In the genomic region with DNA sequence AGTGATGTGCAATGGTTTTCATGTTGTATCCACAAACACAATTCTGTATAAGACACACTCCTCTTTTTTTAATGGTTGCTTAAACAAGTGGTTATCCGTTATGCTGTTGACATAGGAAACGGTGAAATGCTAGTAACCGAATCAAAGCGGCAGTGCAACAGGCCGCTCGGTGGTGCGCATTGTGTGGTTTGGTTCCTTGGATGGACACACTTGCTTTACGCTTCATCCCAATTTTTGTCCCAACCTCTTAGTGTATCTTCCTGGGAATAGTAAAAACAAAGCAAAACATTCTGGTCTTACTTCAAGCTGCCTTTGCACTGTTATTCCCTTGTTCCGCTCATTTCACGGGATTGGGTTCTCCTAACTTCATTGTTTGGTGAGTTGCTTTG, we compare ENCODE assay signal across 9 cellular contexts. TPM values are rescaled to one million over a fixed set of nuclear protein-coding genes. Genes with fewer than 3 reads are reported as not detected.
A peak's percentile ranks its signal among the peaks of the same experiment; 100 is the strongest.
DNase-seq lines count a peak whose midpoint lies in the region; ATAC-seq, FAIRE-seq and TF ChIP-seq lines count a peak whose summit lies in the region.
"Had no signal": no experiment of that assay in that cellular context is flagged by ENCODE, and none has a peak within 500 bp of the region (broad histone marks: within the 10 kb centered on the region; RNA-seq: fewer than 3 reads in every experiment).

No MANE protein-coding gene starts in this region.

- H3K27ac ChIP-seq in heart left ventricle: peak overlapping the region in 3 of 12 donors; percentile 29 to 89 (median 36)
- H3K27ac ChIP-seq in K562 (ENCODE audit: extremely low read depth, low read depth, low read length): no peak overlapping the region
- peak overlapping the region in 1 of 2 donors; percentile 91 for H3K27ac ChIP-seq in lung (ENCODE audit: low read depth in 1 of 2, low read length in 1 of 2)
- H3K27ac ChIP-seq in upper lobe of left lung: peak overlapping the region; percentile 81 to 85 (median 84)

- TF ChIP-seq CTCF in heart left ventricle (IDR thresholded peaks at IDR 0.05) (no peak), K562 (IDR thresholded peaks at IDR 0.05 in 2 of 3, conservative IDR thresholded peaks at IDR 0.05 in 1 of 3; ENCODE audit: insufficient read depth in 2 of 3, low read depth in 1 of 3, low read length in 3 of 3) (no peak), lung (IDR thresholded peaks at IDR 0.05; ENCODE audit: control extremely low read depth, extremely low read depth) (no peak), upper lobe of left lung (IDR thresholded peaks at IDR 0.05) (no peak)

- TF ChIP-seq EP300 in K562 (IDR thresholded peaks at IDR 0.05; ENCODE audit: low read length) (no peak), upper lobe of left lung (IDR thresholded peaks at IDR 0.05) (no peak)

- TF ChIP-seq POLR2A in heart left ventricle (IDR thresholded peaks at IDR 0.05) (no peak), K562 (conservative IDR thresholded peaks at IDR 0.05) (no peak), upper lobe of left lung (IDR thresholded peaks at IDR 0.05) (no peak)

- H3K27me3 ChIP-seq in heart left ventricle (peaks cover 0 to 50% (median 22%) of the 10 kb centered on the region in 9 donors), K562 (ENCODE audit: control insufficient read depth in 2 of 2, insufficient read depth in 2 of 2, low read length in 2 of 2) (peaks cover 2 to 28% of the 10 kb centered on the region in 2 experiments; a peak in 3 of 5 replicates), lung (ENCODE audit: control insufficient read depth, insufficient read depth) (no peaks in the 10 kb centered on the region), upper lobe of left lung (no peaks in the 10 kb centered on the region)

- H3K4me2 ChIP-seq in K562 (ENCODE audit: insufficient read depth, low read length): 0 out of 2 replicates have a peak overlapping the region, but pooled peaks have one; percentile 25

- CTCF ChIA-PET in K562 (lab: Yijun Ruan, JAX; ENCODE audit: low intra/inter-chr PET ratio): no interaction called here

- H3K4me3 ChIP-seq in heart left ventricle: peak overlapping the region; percentile 33 to 78 (median 56)
- no peak overlapping the region for H3K4me3 ChIP-seq in K562
- H3K4me3 ChIP-seq in lung: peak overlapping the region; percentile 46
- H3K4me3 ChIP-seq in upper lobe of left lung: peak overlapping the region; percentile 52 to 63 (median 61)

- H3K79me2 ChIP-seq in K562 (ENCODE audit: control insufficient read depth, insufficient read depth, low read length): no peaks in the 10 kb centered on the region

- DNase-seq in heart left ventricle: no peak
- no peak for DNase-seq in Right ventricle myocardium inferior (ENCODE audit: missing footprints)
- no peak for DNase-seq in K562 (ENCODE audit: extremely low read depth in 1 of 4, low spot score in 3 of 4)
- DNase-seq in lung (ENCODE audit: low spot score): no peak
- DNase-seq in upper lobe of left lung: no peak
- DNase-seq in mucosa of gallbladder (ENCODE audit: low spot score): no peak
- DNase-seq in NCI-H526 treated with DMSO at 0.1 percent for 48 hours (lab: John Stamatoyannopoulos, UW): no peak
- no peak for DNase-seq in cortex of kidney (lab: John Stamatoyannopoulos, UW)

- no peak for ATAC-seq in heart left ventricle
- no peak for ATAC-seq in Right ventricle myocardium inferior
- no peak for ATAC-seq in K562
- no peak for ATAC-seq in lung (ENCODE audit: insufficient read depth, low FRiP score)
- ATAC-seq in upper lobe of left lung (ENCODE audit: low FRiP score in 2 of 2): no peak

- 26 to 51% (median 31%) methylated on average over 10 of the region's 10 CpGs for WGBS in heart left ventricle, 4 donors
- 46% methylated on average over 7 of the region's 10 CpGs for WGBS in K562 (ENCODE audit: insufficient coverage, low coverage, missing lambda C conversion rate)
- 14 to 25% methylated on average over 10 of the region's 10 CpGs for WGBS in lung, 2 donors
- 17 to 37% methylated on average over 10 of the region's 10 CpGs for WGBS in upper lobe of left lung, 2 donors

- in situ Hi-C loops in K562 (cut with MboI): no loop called here

- no TSS peak for BruUV-seq in K562 (replicated peaks; lab: Mats Ljungman, UMichigan)

- intact Hi-C loops in heart left ventricle (cut with DNase I): no loop called here
- intact Hi-C loops in Right ventricle myocardium inferior (cut with DNase I): no loop called here
- intact Hi-C loops in K562 (cut with micrococcal nuclease): no loop called here

- POLR2A ChIA-PET in K562 (lab: Yijun Ruan, JAX): no interaction called here

- FAIRE-seq in K562 (lab: Jason Lieb, UNC): peak; percentile 46
- FAIRE-seq: colon had no signal

- H2AFZ ChIP-seq in K562 (ENCODE audit: low read depth, low read length): no peak overlapping the region

- H3K4me1 ChIP-seq in heart left ventricle: peaks cover 0 to 82% (median 14%) of the 10 kb centered on the region in 12 donors
- H3K4me1 ChIP-seq in K562 (replicated peaks in 1 of 2; ENCODE audit: control insufficient read depth in 2 of 2, insufficient read depth in 2 of 2, low read length in 2 of 2): peaks cover 0 to 15% of the 10 kb centered on the region in 2 experiments; a peak in 2 of 5 replicates
- peaks cover 0 to 10% of the 10 kb centered on the region in 2 donors for H3K4me1 ChIP-seq in lung (ENCODE audit: control insufficient read depth in 2 of 2, insufficient read depth in 2 of 2, low read length in 2 of 2)
- peaks cover 13 to 30% (median 25%) of the 10 kb centered on the region in 4 donors for H3K4me1 ChIP-seq in upper lobe of left lung

- H3K9ac ChIP-seq in K562 (ENCODE audit: insufficient read depth in 1 of 2, low read depth in 2 of 2, low read length in 2 of 2): no peak overlapping the region

- TF ChIP-seq RAD21 in K562 (CRISPR knock-in tag; conservative IDR thresholded peaks at IDR 0.05 in 1 of 2, IDR thresholded peaks at IDR 0.05 in 1 of 2): no peak

- no peaks in the 10 kb centered on the region for H3K9me3 ChIP-seq in heart left ventricle
- H3K9me3 ChIP-seq in K562 (replicated peaks; ENCODE audit: control insufficient read depth, insufficient read depth, low read depth, low read length): no peaks in the 10 kb centered on the region
- peaks cover 0 to 2% of the 10 kb centered on the region in 2 donors for H3K9me3 ChIP-seq in lung (ENCODE audit: control insufficient read depth in 2 of 2, insufficient read depth in 1 of 2, low read length in 1 of 2)
- no peaks in the 10 kb centered on the region for H3K9me3 ChIP-seq in upper lobe of left lung

- H4K20me1 ChIP-seq in K562 (replicated peaks; ENCODE audit: control insufficient read depth, insufficient read depth, low read length): no peaks in the 10 kb centered on the region

- H3K9me1 ChIP-seq in K562 (ENCODE audit: control insufficient read depth, insufficient read depth, low read length): no peaks in the 10 kb centered on the region

- H3K36me3 ChIP-seq in heart left ventricle: no peaks in the 10 kb centered on the region
- H3K36me3 ChIP-seq in K562 (ENCODE audit: control insufficient read depth, insufficient read depth, low read length): no peaks in the 10 kb centered on the region
- H3K36me3 ChIP-seq in lung (ENCODE audit: control insufficient read depth in 2 of 2, insufficient read depth in 2 of 2, low read length in 2 of 2): no peaks in the 10 kb centered on the region
- H3K36me3 ChIP-seq in upper lobe of left lung: no peaks in the 10 kb centered on the region

RNA-seq across cellular contexts. Expression of a gene that starts 0.6 kb away (rescaled TPM):
- total RNA-seq in heart left ventricle (1 to 10 TPM in 3 of 9 donors, under 1 TPM in 6; 0.15 to 4.1 (median 0.72) TPM), Right ventricle myocardium inferior (0.76 TPM), K562 (2014; rRNA removed) (not detected in 2 replicates), K562 (2014; rRNA removed; fragmentation: Illumina TruSeq; extraction: Trizol) (not detected in 2 replicates), K562 (2015; rRNA removed; fragmentation: Illumina TruSeq; extraction: Trizol) (not detected in 2 replicates), K562 (2021) (not detected in 2 replicates), lung (1 to 10 TPM; 3.7 to 9.8 TPM), upper lobe of left lung (10 to 100 TPM in 2 of 6 donors, 1 to 10 TPM in 4; 1.6 to 10.5 (median 8.5) TPM), mucosa of gallbladder (3.9 TPM)
- polyA plus RNA-seq in heart left ventricle (under 1 TPM; 0.27 to 0.60 TPM), K562 (2011; rRNA removed) (not detected in 2 replicates), K562 (2014; fragmentation: Illumina TruSeq; extraction: Trizol) (not detected in 2 replicates), K562 (2014; fragmentation: Nextera tagmentation; extraction: Ambion mirVana) (not detected), K562 (2014; rRNA removed) (not detected in 2 replicates), lung (10 to 100 TPM in 1 of 2 donors, 1 to 10 TPM in 1; 2.0 to 20.6 TPM)
- not detected in 2 replicates for total RNA-seq in K562 (2011; cell fraction: chromatin; rRNA removed; ENCODE audit: low replicate concordance)
- total RNA-seq in K562 (2011; cell fraction: nucleolus; rRNA removed): not detected in 2 replicates
- not detected in 2 replicates for total RNA-seq in K562 (2011; cell fraction: nucleoplasm; rRNA removed)
- polyA plus RNA-seq in K562 (2011; cell fraction: cytosol; rRNA removed): not detected in 2 replicates
- polyA plus RNA-seq in K562 (2011; cell fraction: nucleus; rRNA removed): not detected in 2 replicates
- not detected in 2 replicates for polyA plus RNA-seq in K562 (2012)
- not detected in 2 replicates for polyA minus RNA-seq in K562 (2011; rRNA and poly(A)+ RNA removed)
- polyA minus RNA-seq in K562 (2011; cell fraction: cytosol; rRNA and poly(A)+ RNA removed): not detected in 2 replicates
- not detected in 2 replicates for polyA minus RNA-seq in K562 (2011; cell fraction: nucleus; rRNA and poly(A)+ RNA removed)

RNA-seq across cellular contexts. Expression of a gene that starts 46.0 kb away (rescaled TPM):
- total RNA-seq in heart left ventricle (1 to 10 TPM in 5 of 9 donors, under 1 TPM in 4; 0.35 to 2.5 (median 1.3) TPM), Right ventricle myocardium inferior (0.89 TPM), K562 (2014; rRNA removed) (not detected in 2 replicates), K562 (2014; rRNA removed; fragmentation: Illumina TruSeq; extraction: Trizol) (not detected in 2 replicates), K562 (2015; rRNA removed; fragmentation: Illumina TruSeq; extraction: Trizol) (not detected in 2 replicates), K562 (2021) (not detected in 2 replicates), lung (1 to 10 TPM in 1 of 2 donors, under 1 TPM in 1; 0.88 to 1.7 TPM), upper lobe of left lung (1 to 10 TPM; 1.0 to 3.0 (median 1.7) TPM), mucosa of gallbladder (2.8 TPM)
- polyA plus RNA-seq in heart left ventricle (under 1 TPM; 0.33 to 0.88 TPM), K562 (2011; rRNA removed) (not detected in 2 replicates), K562 (2014; fragmentation: Illumina TruSeq; extraction: Trizol) (not detected in 2 replicates), K562 (2014; fragmentation: Nextera tagmentation; extraction: Ambion mirVana) (not detected), K562 (2014; rRNA removed) (not detected in 2 replicates), lung (under 1 TPM; 0.31 to 0.53 TPM)
- not detected in 2 replicates for total RNA-seq in K562 (2011; cell fraction: chromatin; rRNA removed; ENCODE audit: low replicate concordance)
- not detected in 2 replicates for total RNA-seq in K562 (2011; cell fraction: nucleolus; rRNA removed)
- not detected in 2 replicates for total RNA-seq in K562 (2011; cell fraction: nucleoplasm; rRNA removed)
- not detected in 2 replicates for polyA plus RNA-seq in K562 (2011; cell fraction: cytosol; rRNA removed)
- polyA plus RNA-seq in K562 (2011; cell fraction: nucleus; rRNA removed): not detected in 2 replicates
- not detected in 2 replicates for polyA plus RNA-seq in K562 (2012)
- polyA minus RNA-seq in K562 (2011; rRNA and poly(A)+ RNA removed): not detected in 2 replicates
- not detected in 2 replicates for polyA minus RNA-seq in K562 (2011; cell fraction: cytosol; rRNA and poly(A)+ RNA removed)
- not detected in 2 replicates for polyA minus RNA-seq in K562 (2011; cell fraction: nucleus; rRNA and poly(A)+ RNA removed)
